In the genomic region with DNA sequence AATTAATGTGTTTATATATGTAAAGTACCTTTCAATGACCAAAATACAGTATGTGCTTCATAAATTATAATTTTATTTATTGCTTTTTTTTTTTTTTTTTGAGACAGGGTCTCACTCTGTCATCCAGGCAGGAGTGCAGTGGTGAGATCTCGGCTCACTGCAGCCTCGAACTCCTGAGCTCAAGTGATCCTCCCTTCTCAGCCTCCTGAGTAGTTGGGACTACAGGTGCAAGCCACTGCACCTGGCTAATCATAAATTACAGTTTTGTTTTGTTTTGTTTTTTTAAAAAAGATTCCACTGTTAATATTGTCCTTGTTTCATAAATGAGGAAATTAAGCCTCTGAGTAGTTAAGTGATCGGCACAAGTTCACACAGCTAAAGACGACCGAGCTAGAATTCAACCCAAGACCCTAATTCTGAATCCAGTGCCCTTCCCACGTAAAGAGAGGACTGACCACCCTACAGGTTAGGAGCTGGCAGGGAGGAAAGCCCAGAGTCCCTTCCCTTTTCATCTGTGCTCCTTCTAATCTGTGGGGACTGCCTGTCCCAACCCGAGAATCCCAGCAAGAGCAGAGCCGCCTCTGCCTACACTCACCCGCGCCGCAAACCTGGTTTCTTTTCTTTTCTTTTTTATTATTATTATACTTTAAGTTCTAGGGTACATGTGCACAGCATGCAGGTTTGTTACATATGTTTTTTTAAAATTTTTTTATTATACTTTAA, we compare ENCODE assay signal across 8 cellular contexts. TPM values are rescaled to one million over a fixed set of nuclear protein-coding genes. Genes with fewer than 3 reads are reported as not detected.
DNase-seq lines count a peak whose midpoint lies in the region; TF ChIP-seq lines count a peak whose summit lies in the region.

No MANE protein-coding gene starts in this region.

- BruUV-seq in mammary epithelial cell (replicated peaks; lab: Mats Ljungman, UMichigan): no TSS peak

- CTCF ChIA-PET in mammary epithelial cell (lab: Charles Lee; ENCODE audit: low non-redundant PET): interaction anchor here (1.0 kb wide), 1 partner anchor 92 kb away, joined by 5 read pairs; no protein-coding TSS in a partner anchor

- no peak overlapping the region for H3K27ac ChIP-seq in C4-2B
- no peak overlapping the region for H3K27ac ChIP-seq in mammary epithelial cell (ENCODE audit: insufficient read depth, low read depth, low read length)
- H3K27ac ChIP-seq in mucosa of rectum (ENCODE audit: low read depth in 2 of 2, low read length in 2 of 2): no peak overlapping the region

- peak overlapping the region; percentile 44 for H3K4me3 ChIP-seq in Jurkat, Clone E6-1 (ENCODE audit: low read length)
- H3K4me3 ChIP-seq in mammary epithelial cell (replicated peaks in 1 of 3; ENCODE audit: insufficient read depth in 1 of 3, low read depth in 2 of 3, low read length in 3 of 3) (no peak overlapping the region), mucosa of rectum (ENCODE audit: low read length in 2 of 2) (peak overlapping the region; percentile 48 to 56)

- H3K4me1 ChIP-seq in mammary epithelial cell (ENCODE audit: insufficient read depth, low read length): peaks cover 18% of the 10 kb centered on the region
- H3K4me1 ChIP-seq in mucosa of rectum (ENCODE audit: control insufficient read depth in 2 of 2, insufficient read depth in 2 of 2, low read length in 2 of 2): no peaks in the 10 kb centered on the region

- peak overlapping the region; percentile 35 for H2AFZ ChIP-seq in mammary epithelial cell (ENCODE audit: low read depth, low read length)

- dilution Hi-C loops in mammary epithelial cell (cut with HindIII; ENCODE audit: low sequenced_read_pairs): no loop called here

- intact Hi-C loops in mammary epithelial cell (cut with micrococcal nuclease): loop anchor here (1.0 to 2.0 kb wide), 2 partner anchors 142 to 302 kb away; no protein-coding TSS in a partner anchor

- H3K4me2 ChIP-seq in mammary epithelial cell (ENCODE audit: insufficient read depth, low read depth, low read length): no peak overlapping the region

- WGBS in mammary epithelial cell (ENCODE audit: low coverage, missing lambda C conversion rate): 78% methylated on average over 11 of the region's 11 CpGs

- H3K9me3 ChIP-seq in mammary epithelial cell (replicated peaks; ENCODE audit: insufficient read depth, low read length) (no peaks in the 10 kb centered on the region), mucosa of rectum (ENCODE audit: control insufficient read depth in 2 of 2, low read length in 2 of 2) (no peaks in the 10 kb centered on the region)

- H3K36me3 ChIP-seq in mammary epithelial cell (ENCODE audit: insufficient read depth, low read length): no peaks in the 10 kb centered on the region
- H3K36me3 ChIP-seq in mucosa of rectum (ENCODE audit: control insufficient read depth in 2 of 2, insufficient read depth in 2 of 2, low read length in 2 of 2): no peaks in the 10 kb centered on the region

- no peaks in the 10 kb centered on the region for H4K20me1 ChIP-seq in mammary epithelial cell (ENCODE audit: insufficient read depth, low read length)

- H3K9ac ChIP-seq in mammary epithelial cell (ENCODE audit: insufficient read depth, low read length): no peak overlapping the region
- peak overlapping the region in 1 of 2 donors; percentile 27 for H3K9ac ChIP-seq in mucosa of rectum (ENCODE audit: low read depth in 1 of 2, low read length in 2 of 2)

- DNase-seq in Jurkat, Clone E6-1 (ENCODE audit: low read depth, low spot score): no peak
- DNase-seq in mammary epithelial cell (no peak), medulla oblongata (ENCODE audit: extremely low spot score) (no peak), AG20443 (ENCODE audit: low spot score) (no peak), OCI-M2 (lab: John Stamatoyannopoulos, UW; ENCODE audit: unreplicated experiment) (no peak), HuH-7 (ENCODE audit: low spot score) (no peak)

- no peaks in the 10 kb centered on the region for H3K79me2 ChIP-seq in mammary epithelial cell (ENCODE audit: insufficient read depth, low read length)

- no peaks in the 10 kb centered on the region for H3K27me3 ChIP-seq in mammary epithelial cell (ENCODE audit: insufficient read depth, low read length)
- H3K27me3 ChIP-seq in mucosa of rectum (ENCODE audit: control insufficient read depth in 2 of 2, insufficient read depth in 2 of 2, low read length in 2 of 2): no peaks in the 10 kb centered on the region

- TF ChIP-seq CTCF in C4-2B (conservative IDR thresholded peaks at IDR 0.05): 0 out of 2 replicates have a peak, but pooled peaks have one; percentile 17
- no peak for TF ChIP-seq CTCF in mammary epithelial cell (conservative IDR thresholded peaks at IDR 0.05 in 1 of 2, IDR thresholded peaks at IDR 0.05 in 1 of 2; ENCODE audit: extremely low read depth in 1 of 2, insufficient read depth in 1 of 2, low read depth in 1 of 2, low read length in 2 of 2)

- in situ Hi-C loops in mammary epithelial cell (cut with MboI; ENCODE audit: low sequenced_read_pairs in 2 of 2): loop anchor here in 1 of 2 donors (10.0 kb wide), 1 partner anchor 142 kb away; no protein-coding TSS in a partner anchor

RNA-seq across cellular contexts. Expression of gene GDF5, which starts 8.5 kb away (rescaled TPM):
- polyA plus RNA-seq in Jurkat, Clone E6-1 (2012; ENCODE audit: insufficient read depth, insufficient read length): not detected
- total RNA-seq in mammary epithelial cell: 1 to 10 TPM in 1 of 2 donors, under 1 TPM in 1; 0.16 to 5.0 TPM
- 1.4 TPM for polyA plus RNA-seq in mammary epithelial cell
- 3.0 TPM for polyA minus RNA-seq in mammary epithelial cell

RNA-seq across cellular contexts. Expression of gene CEP250, which starts 8.9 kb away (rescaled TPM):
- 84.4 TPM for polyA plus RNA-seq in Jurkat, Clone E6-1 (2012; ENCODE audit: insufficient read depth, insufficient read length)
- 10 to 100 TPM; 19.0 to 45.5 TPM for total RNA-seq in mammary epithelial cell
- polyA plus RNA-seq in mammary epithelial cell: 6.9 TPM
- polyA minus RNA-seq in mammary epithelial cell: 86.2 TPM

RNA-seq across cellular contexts. Expression of gene UQCC1, which starts 34.7 kb away (rescaled TPM):
- 85.3 TPM for polyA plus RNA-seq in Jurkat, Clone E6-1 (2012; ENCODE audit: insufficient read depth, insufficient read length)
- 10 to 100 TPM; 20.8 to 39.5 TPM for total RNA-seq in mammary epithelial cell
- polyA plus RNA-seq in mammary epithelial cell: 19.4 TPM
- polyA minus RNA-seq in mammary epithelial cell: 30.4 TPM

Comparison
In these comparisons a context has a peak if more than half of its experiments do, and no peak if none do; other contexts are left out.
1. H3K4me3 ChIP-seq: peak in Jurkat, Clone E6-1 (single experiment) and mucosa of rectum (2 of 2); none in mammary epithelial cell (0 of 3).